In the genomic region with DNA sequence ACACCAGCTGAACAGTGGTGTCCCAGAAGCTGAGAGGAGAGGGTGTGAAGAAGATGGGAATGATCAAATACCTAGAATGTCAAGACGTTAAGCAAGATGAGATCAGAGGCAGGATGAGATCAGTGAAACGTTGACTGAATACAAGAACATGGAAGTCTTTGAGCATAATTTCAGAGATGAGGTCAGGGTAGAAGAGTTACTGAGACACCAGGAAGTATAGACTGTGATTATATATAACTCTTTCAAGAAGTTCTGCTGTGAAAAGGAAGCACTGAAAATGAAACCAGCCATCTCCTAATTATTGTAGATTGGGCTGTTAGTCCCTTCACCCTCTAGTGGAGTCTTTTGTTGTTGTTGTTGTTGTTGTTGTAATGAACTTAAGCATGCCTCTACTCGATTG, we compare ENCODE assay signal across 14 cellular contexts. TPM values are rescaled to one million over a fixed set of nuclear protein-coding genes. Genes with fewer than 3 reads are reported as not detected.
DNase-seq lines count a peak whose midpoint lies in the region; ATAC-seq and TF ChIP-seq lines count a peak whose summit lies in the region.
"Had no signal": no experiment of that assay in that cellular context is flagged by ENCODE, and none has a peak within 500 bp of the region (broad histone marks: within the 10 kb centered on the region; RNA-seq: fewer than 3 reads in every experiment).

No MANE protein-coding gene starts in this region.

- H3K4me1 ChIP-seq in fibroblast of lung (ENCODE audit: control insufficient read depth, extremely low read depth, insufficient read depth, low read length) = peaks cover 4% of the 10 kb centered on the region

- H3K79me2 ChIP-seq in fibroblast of lung (ENCODE audit: control insufficient read depth, insufficient read depth, low read length) = peaks cover 11% of the 10 kb centered on the region

- no peak overlapping the region for H3K27ac ChIP-seq in fibroblast of lung (ENCODE audit: insufficient read depth, low read length)

- no peak for TF ChIP-seq CTCF in fibroblast of lung (conservative IDR thresholded peaks at IDR 0.05 in 1 of 2, IDR thresholded peaks at IDR 0.05 in 1 of 2; ENCODE audit: low read depth in 1 of 2, low read length in 2 of 2)

- peaks cover 7% of the 10 kb centered on the region for H3K36me3 ChIP-seq in fibroblast of lung (ENCODE audit: control insufficient read depth, insufficient read depth, low read length)
- H3K36me3 ChIP-seq: tibial nerve had no signal

- H3K27me3 ChIP-seq in fibroblast of lung (ENCODE audit: control insufficient read depth, insufficient read depth, low read length) = no peaks in the 10 kb centered on the region
- H3K27me3 ChIP-seq: tibial nerve had no signal

- no peak overlapping the region for H3K9ac ChIP-seq in fibroblast of lung (ENCODE audit: insufficient read depth, low read length)

- DNase-seq in fibroblast of lung (ENCODE audit: low read depth in 2 of 2) (no peak), SW480 (ENCODE audit: low spot score) (no peak), Right ventricle myocardium superior (no peak)
- DNase-seq in effector CD4-positive, alpha-beta T cell = no peak
- no peak for DNase-seq in activated naive CD4-positive, alpha-beta T cell treated with anti-CD3 and anti-CD28 coated beads, Interleukin-2, amount 50 U/mL, for 16 hours
- DNase-seq: mesenchymal stem cell, NCI-H1105, OCI-M1, retina, T-helper 9 cell had no signal

- H4K20me1 ChIP-seq in fibroblast of lung (ENCODE audit: control insufficient read depth, extremely low read depth, insufficient read depth, low read length) = no peaks in the 10 kb centered on the region

- no peak overlapping the region for H3K4me3 ChIP-seq in fibroblast of lung (replicated peaks in 1 of 4; ENCODE audit: control extremely low read depth in 1 of 4, insufficient read depth in 1 of 4, low read depth in 3 of 4, low read length in 4 of 4)
- H3K4me3 ChIP-seq: tibial nerve had no signal

- ATAC-seq in GM18517 (IDR thresholded peaks at IDR 0.05; ENCODE audit: unreplicated experiment) (peak; percentile 78), GM21515 (IDR thresholded peaks at IDR 0.05; ENCODE audit: unreplicated experiment) (peak; percentile 70), HG03159 (IDR thresholded peaks at IDR 0.05; ENCODE audit: unreplicated experiment) (peak; percentile 72), Right ventricle myocardium superior (ENCODE audit: poor library complexity) (no peak)

- H2AFZ ChIP-seq in fibroblast of lung (ENCODE audit: low read length) = peak overlapping the region; percentile 77

- H3K4me2 ChIP-seq in fibroblast of lung (ENCODE audit: extremely low read depth, insufficient read depth, low read length) = peak overlapping the region; percentile 1

- intact Hi-C loops in Right ventricle myocardium superior (cut with DNase I) = no loop called here

- no peaks in the 10 kb centered on the region for H3K9me3 ChIP-seq in fibroblast of lung (ENCODE audit: control insufficient read depth, insufficient read depth, low read depth, low read length)
- H3K9me3 ChIP-seq: tibial nerve had no signal

RNA-seq across cellular contexts. Expression of gene SHCBP1, which starts 9.1 kb away (rescaled TPM):
- 1.3 and 7.3 TPM in 2 replicates for total RNA-seq in fibroblast of lung
- 13.0 and 52.0 TPM in 2 replicates for polyA plus RNA-seq in fibroblast of lung
- polyA plus RNA-seq in fibroblast of lung (2012) = 8.6 and 37.7 TPM in 2 replicates
- polyA minus RNA-seq in fibroblast of lung (ENCODE audit: low replicate concordance) = 9.5 and 28.9 TPM in 2 replicates
- total RNA-seq in Right ventricle myocardium superior = 0.70 TPM
